28 cellular contexts compared by ENCODE assay signal in genomic region chr9:32879335-32879734, GRCh38.
DNase-seq lines count a peak whose midpoint lies in the region; ATAC-seq, FAIRE-seq and TF ChIP-seq lines count a peak whose summit lies in the region.
"Had no signal": no experiment of that assay in that cellular context is flagged by ENCODE, and none has a peak within 500 bp of the region (broad histone marks: within the 10 kb centered on the region; RNA-seq: fewer than 3 reads in every experiment).

No MANE protein-coding gene starts in this region.

- no peak overlapping the region for H3K9ac ChIP-seq in mesendoderm (ENCODE audit: low read length)
- H3K9ac ChIP-seq in Karpas-422 (ENCODE audit: low read length), result no peak overlapping the region
- H3K9ac ChIP-seq: BLaER1 treated with 17β-estradiol and CSF1 and Interleukin-3, amounts not matched to agents 10 nM and 100 nM had no signal

- WGBS in mesendoderm (ENCODE audit: extremely low coverage, insufficient coverage, low lambda C conversion rate), result no CpG with 5 or more reads among the region's 6 CpGs

- H2BK5ac ChIP-seq in mesendoderm (ENCODE audit: low read length), result no peak overlapping the region

- no peak overlapping the region for H2AFZ ChIP-seq in GM23338
- no peak overlapping the region for H2AFZ ChIP-seq in Karpas-422 (ENCODE audit: low read length)

- H4K20me1 ChIP-seq in GM23338 (replicated peaks; ENCODE audit: insufficient read depth) (no peaks in the 10 kb centered on the region), Karpas-422 (ENCODE audit: insufficient read depth, low read depth, low read length) (no peaks in the 10 kb centered on the region)
- H4K20me1 ChIP-seq: BLaER1 treated with 17β-estradiol and CSF1 and Interleukin-3, amounts not matched to agents 10 nM and 100 nM had no signal

- no peak overlapping the region for H3K4ac ChIP-seq in mesendoderm (ENCODE audit: low read depth, low read length)

- no peak for TF ChIP-seq CTCF in GM23338 (conservative IDR thresholded peaks at IDR 0.05; ENCODE audit: low read depth in 2 of 2)
- no peak for TF ChIP-seq CTCF in dorsolateral prefrontal cortex (IDR thresholded peaks at IDR 0.05 in 54 of 56, conservative IDR thresholded peaks at IDR 0.05 in 2 of 56; ENCODE audit: low read depth in 1 of 56, partially characterized antibody in 56 of 56)
- no peak for TF ChIP-seq CTCF in D721Med (IDR thresholded peaks at IDR 0.05; ENCODE audit: insufficient read depth, missing control alignments)

- H4K5ac ChIP-seq in mesendoderm (ENCODE audit: low read length), result no peak overlapping the region

- no peak overlapping the region for H4K8ac ChIP-seq in mesendoderm (ENCODE audit: low read depth, low read length)

- H3K27me3 ChIP-seq in GM23338 (ENCODE audit: insufficient read depth) (no peaks in the 10 kb centered on the region), HAP-1 (ENCODE audit: low read depth) (no peaks in the 10 kb centered on the region), mesendoderm (ENCODE audit: insufficient read depth, low read length, poor library complexity) (no peaks in the 10 kb centered on the region), Karpas-422 (ENCODE audit: low read length) (no peaks in the 10 kb centered on the region), dorsolateral prefrontal cortex (no peaks in the 10 kb centered on the region)
- H3K27me3 ChIP-seq: BLaER1 treated with 17β-estradiol and CSF1 and Interleukin-3, amounts not matched to agents 10 nM and 100 nM had no signal

- H3K27me3 Mint-ChIP-seq in GM23338 (ENCODE audit: insufficient read depth, low read depth, poor library complexity), result no peaks in the 10 kb centered on the region

- no peak overlapping the region for H3K4me2 ChIP-seq in GM23338
- no peak overlapping the region for H3K4me2 ChIP-seq in mesendoderm (ENCODE audit: low read length)
- no peak overlapping the region for H3K4me2 ChIP-seq in Karpas-422 (ENCODE audit: low read depth, low read length, poor library complexity, severe bottlenecking)
- H3K4me2 ChIP-seq: A549; BLaER1 treated with 17β-estradiol and CSF1 and Interleukin-3, amounts not matched to agents 10 nM and 100 nM had no signal

- no peaks in the 10 kb centered on the region; the same call in 1 of the 2 replicates for H3K4me1 ChIP-seq in GM23338 (ENCODE audit: insufficient read depth)
- peaks cover 9% of the 10 kb centered on the region for H3K4me1 ChIP-seq in HAP-1
- no peaks in the 10 kb centered on the region for H3K4me1 ChIP-seq in mesendoderm (ENCODE audit: control insufficient read depth, low read depth, low read length)
- H3K4me1 ChIP-seq in Karpas-422 (ENCODE audit: low read length), result peaks cover 32% of the 10 kb centered on the region
- H3K4me1 ChIP-seq: A549, Caco-2 had no signal

- H2BK15ac ChIP-seq in mesendoderm (replicated peaks; ENCODE audit: low read depth), result no peak overlapping the region

- no peak overlapping the region for H3K18ac ChIP-seq in mesendoderm (ENCODE audit: low read length)

- in situ Hi-C loops in HAP-1 (cut with MboI; ENCODE audit: low sequenced_read_pairs), result no loop called here

- no peak for FAIRE-seq in D721Med (lab: Jason Lieb, UNC)
- FAIRE-seq: A549, GM12878, GM12892, GM18507 had no signal

- H3K4me3 Mint-ChIP-seq in GM23338, result no peak overlapping the region
- H3K4me3 Mint-ChIP-seq: B cell; CD4-positive, alpha-beta T cell; CD8-positive, alpha-beta T cell had no signal

- H3K4me3 ChIP-seq in GM23338, result no peak overlapping the region
- H3K4me3 ChIP-seq in HAP-1, result no peak overlapping the region
- H3K4me3 ChIP-seq in mesendoderm (ENCODE audit: low read length), result no peak overlapping the region
- no peak overlapping the region for H3K4me3 ChIP-seq in Karpas-422 (ENCODE audit: low read length)
- H3K4me3 ChIP-seq in dorsolateral prefrontal cortex, result no peak overlapping the region
- H3K4me3 ChIP-seq: A549; BLaER1 treated with 17β-estradiol and CSF1 and Interleukin-3, amounts not matched to agents 10 nM and 100 nM; GM12878 had no signal

- intact Hi-C loops in dorsolateral prefrontal cortex (cut with DNase I), result no loop called here

- no peak overlapping the region for H3K56ac ChIP-seq in mesendoderm (ENCODE audit: low read length)

- H3K27ac ChIP-seq in GM23338 (ENCODE audit: low read depth), result no peak overlapping the region
- no peak overlapping the region for H3K27ac ChIP-seq in mesendoderm (ENCODE audit: low read depth, low read length)
- no peak overlapping the region for H3K27ac ChIP-seq in Karpas-422 (ENCODE audit: low read length)
- no peak overlapping the region for H3K27ac ChIP-seq in dorsolateral prefrontal cortex
- H3K27ac ChIP-seq: 22Rv1; A549; BLaER1 treated with 17β-estradiol and CSF1 and Interleukin-3, amounts not matched to agents 10 nM and 100 nM; C4-2B had no signal

- no peaks in the 10 kb centered on the region for H3K9me3 Mint-ChIP-seq in GM23338
- H3K9me3 Mint-ChIP-seq: CD4-positive, alpha-beta T cell; CD8-positive, alpha-beta T cell had no signal

- H3K4me1 Mint-ChIP-seq in GM23338, result peaks cover 7% of the 10 kb centered on the region

- DNase-seq in GM23338 (ENCODE audit: low spot score) (peak; percentile 32), HAP-1 (ENCODE audit: low spot score in 2 of 2) (peak; percentile 39 to 86), astrocyte of the hippocampus (ENCODE audit: low read depth, low spot score) (peak; percentile 38), mesendoderm (peak; percentile 10), Karpas-422 (no peak), dorsolateral prefrontal cortex (no peak), D721Med (ENCODE audit: insufficient read length, low spot score) (no peak)
- DNase-seq: AML-193; Caco-2; Calu3; CD4-positive, alpha-beta T cell; CD8-positive, alpha-beta T cell; DMS 273 treated with DMSO at 0.1 percent for 48 hours; DMS153; DMS53; DMS79; DND-41; EL; GDM1 had no signal

- H3K79me2 ChIP-seq in GM23338 (replicated peaks; ENCODE audit: insufficient read depth) (no peaks in the 10 kb centered on the region), mesendoderm (ENCODE audit: control insufficient read depth, insufficient read depth, low read length) (no peaks in the 10 kb centered on the region), Karpas-422 (ENCODE audit: low read length) (no peaks in the 10 kb centered on the region)

- H2BK120ac ChIP-seq in mesendoderm (ENCODE audit: low read depth, low read length), result no peak overlapping the region

- H3K9me3 ChIP-seq in HAP-1, result no peaks in the 10 kb centered on the region
- no peaks in the 10 kb centered on the region for H3K9me3 ChIP-seq in Karpas-422 (ENCODE audit: low read length)
- H3K9me3 ChIP-seq: A549; BLaER1 treated with 17β-estradiol and CSF1 and Interleukin-3, amounts not matched to agents 10 nM and 100 nM; Caco-2 had no signal

- no peak overlapping the region for H3K27ac Mint-ChIP-seq in GM23338
- H3K27ac Mint-ChIP-seq: B cell; CD4-positive, alpha-beta T cell; CD8-positive, alpha-beta T cell had no signal

- H2AK5ac ChIP-seq in mesendoderm (ENCODE audit: low read length), result no peak overlapping the region

- ATAC-seq in GM23338 (no peak; the same call in 2 of the 3 replicates), HG03159 (IDR thresholded peaks at IDR 0.05; ENCODE audit: unreplicated experiment) (no peak)
- ATAC-seq: A549; CD8-positive, alpha-beta T cell; GM12878 had no signal

- no peaks in the 10 kb centered on the region for H3K79me1 ChIP-seq in mesendoderm (ENCODE audit: low read length)

- no peaks in the 10 kb centered on the region for H3F3A ChIP-seq in GM23338 (replicated peaks; ENCODE audit: low read depth)

- H3K36me3 ChIP-seq in GM23338 (ENCODE audit: insufficient read depth) (no peaks in the 10 kb centered on the region), HAP-1 (replicated peaks) (no peaks in the 10 kb centered on the region), mesendoderm (ENCODE audit: control insufficient read depth, insufficient read depth, low read length) (no peaks in the 10 kb centered on the region), Karpas-422 (ENCODE audit: insufficient read depth, low read length) (no peaks in the 10 kb centered on the region)
- H3K36me3 ChIP-seq: BLaER1 treated with 17β-estradiol and CSF1 and Interleukin-3, amounts not matched to agents 10 nM and 100 nM had no signal

- no peaks in the 10 kb centered on the region for H3K36me3 Mint-ChIP-seq in GM23338 (ENCODE audit: low read depth)
- H3K36me3 Mint-ChIP-seq: CD8-positive, alpha-beta T cell had no signal

- H3K9me2 ChIP-seq in GM23338 (ENCODE audit: insufficient read depth) (no peaks in the 10 kb centered on the region; the same call in 1 of the 2 replicates), Karpas-422 (replicated peaks; ENCODE audit: insufficient read depth, low read length) (no peaks in the 10 kb centered on the region)

- H3K23ac ChIP-seq in mesendoderm (ENCODE audit: low read length), result no peak overlapping the region

Comparison
In these comparisons a context has a peak if more than half of its experiments do, and no peak if none do; other contexts are left out.
1. DNase-seq: peak in GM23338 (single experiment), HAP-1 (2 of 2), astrocyte of the hippocampus (single experiment) and mesendoderm (single experiment); none in Karpas-422 (single experiment), dorsolateral prefrontal cortex (0 of 10) and D721Med (single experiment).